ENCODE assay signal across 11 cellular contexts in genomic region chr15:78907577-78907976, GRCh38. TPM values are rescaled to one million over a fixed set of nuclear protein-coding genes. Genes with fewer than 3 reads are reported as not detected.
DNase-seq lines count a peak whose midpoint lies in the region; ATAC-seq, FAIRE-seq and TF ChIP-seq lines count a peak whose summit lies in the region.
"Had no signal": no experiment of that assay in that cellular context is flagged by ENCODE, and none has a peak within 500 bp of the region (broad histone marks: within the 10 kb centered on the region; RNA-seq: fewer than 3 reads in every experiment).

No MANE protein-coding gene starts in this region.

- H3K9me3 Mint-ChIP-seq in activated naive CD8-positive, alpha-beta T cell (ENCODE audit: low read depth): no peaks in the 10 kb centered on the region
- H3K9me3 Mint-ChIP-seq in activated naive CD8-positive, alpha-beta T cell treated with anti-CD3 and anti-CD28 coated beads, Interleukin-2, amount 50 U/mL, for 24 hours: no peaks in the 10 kb centered on the region
- no peaks in the 10 kb centered on the region for H3K9me3 Mint-ChIP-seq in endodermal cell
- H3K9me3 Mint-ChIP-seq in stimulated activated memory B cell treated with anti-CD40 and anti-IgM and Interleukin-4, amounts not matched to agents 10 μg/mL and 1 μg/mL and 100 μg/mL, for 72 hours: no peaks in the 10 kb centered on the region
- H3K9me3 Mint-ChIP-seq: activated naive CD8-positive, alpha-beta T cell treated with anti-CD3 and anti-CD28 coated beads, Interleukin-2, amount 10 ng/mL, durations not matched to agents 7 days and 5 days had no signal

- no peaks in the 10 kb centered on the region for H3K27me3 ChIP-seq in NT2/D1 (ENCODE audit: insufficient read depth, insufficient read length)
- H3K27me3 ChIP-seq in endodermal cell (ENCODE audit: control insufficient read depth, insufficient read depth, low read length, poor library complexity, severe bottlenecking): no peaks in the 10 kb centered on the region
- no peaks in the 10 kb centered on the region for H3K27me3 ChIP-seq in small intestine (ENCODE audit: control insufficient read depth in 2 of 2, insufficient read depth in 2 of 2, low read length in 2 of 2)
- H3K27me3 ChIP-seq: SJSA1 had no signal

- FAIRE-seq in small intestine (lab: Jason Lieb, UNC): no peak

- DNase-seq in activated naive CD8-positive, alpha-beta T cell treated with anti-CD3 and anti-CD28 coated beads, Interleukin-2, amount 50 U/mL, for 24 hours: no peak
- DNase-seq in NT2/D1 (ENCODE audit: low read depth, low spot score): peak; percentile 50
- peak; percentile 89 for DNase-seq in endodermal cell
- no peak for DNase-seq in islet precursor cell
- no peak for DNase-seq in small intestine
- no peak for DNase-seq in NCI-H774 (lab: John Stamatoyannopoulos, UW)
- DNase-seq: activated naive CD8-positive, alpha-beta T cell treated with anti-CD3 and anti-CD28 coated beads, Interleukin-2, amount 10 ng/mL, durations not matched to agents 7 days and 5 days had no signal

- no peak for ATAC-seq in activated naive CD8-positive, alpha-beta T cell treated with anti-CD3 and anti-CD28 coated beads, Interleukin-2, amount 50 U/mL, for 24 hours
- no peak for ATAC-seq in stimulated activated memory B cell treated with anti-CD40 and anti-IgM and Interleukin-4, amounts not matched to agents 10 μg/mL and 1 μg/mL and 100 μg/mL, for 72 hours

- H3K4me3 ChIP-seq in NT2/D1 (ENCODE audit: insufficient read length, low read depth) (no peak overlapping the region), endodermal cell (ENCODE audit: low read length) (no peak overlapping the region), small intestine (ENCODE audit: low read depth in 1 of 2, low read length in 2 of 2) (no peak overlapping the region)
- H3K4me3 ChIP-seq: SJSA1, skin epidermis had no signal

- H3K9ac ChIP-seq in NT2/D1 (ENCODE audit: insufficient read length, low read depth) (no peak overlapping the region), endodermal cell (ENCODE audit: extremely low read depth, low read length, poor library complexity, severe bottlenecking) (no peak overlapping the region)

- H3K27ac ChIP-seq in endodermal cell (ENCODE audit: low read depth, low read length) (no peak overlapping the region), small intestine (ENCODE audit: low read depth in 1 of 2, low read length in 1 of 2) (no peak overlapping the region)
- H3K27ac ChIP-seq: SJSA1 had no signal

- no peak overlapping the region for H3K4me3 Mint-ChIP-seq in activated naive CD8-positive, alpha-beta T cell
- H3K4me3 Mint-ChIP-seq in activated naive CD8-positive, alpha-beta T cell treated with anti-CD3 and anti-CD28 coated beads, Interleukin-2, amount 50 U/mL, for 24 hours: no peak overlapping the region
- H3K4me3 Mint-ChIP-seq in endodermal cell: no peak overlapping the region
- H3K4me3 Mint-ChIP-seq in stimulated activated memory B cell treated with anti-CD40 and anti-IgM and Interleukin-4, amounts not matched to agents 10 μg/mL and 1 μg/mL and 100 μg/mL, for 72 hours: no peak overlapping the region
- H3K4me3 Mint-ChIP-seq: activated naive CD8-positive, alpha-beta T cell treated with anti-CD3 and anti-CD28 coated beads, Interleukin-2, amount 10 ng/mL, durations not matched to agents 7 days and 5 days had no signal

- no peaks in the 10 kb centered on the region for H3K27me3 Mint-ChIP-seq in activated naive CD8-positive, alpha-beta T cell
- H3K27me3 Mint-ChIP-seq in activated naive CD8-positive, alpha-beta T cell treated with anti-CD3 and anti-CD28 coated beads, Interleukin-2, amount 50 U/mL, for 24 hours: no peaks in the 10 kb centered on the region
- no peaks in the 10 kb centered on the region for H3K27me3 Mint-ChIP-seq in endodermal cell (ENCODE audit: insufficient read depth)
- H3K27me3 Mint-ChIP-seq in stimulated activated memory B cell treated with anti-CD40 and anti-IgM and Interleukin-4, amounts not matched to agents 10 μg/mL and 1 μg/mL and 100 μg/mL, for 72 hours: no peaks in the 10 kb centered on the region
- H3K27me3 Mint-ChIP-seq: activated naive CD8-positive, alpha-beta T cell treated with anti-CD3 and anti-CD28 coated beads, Interleukin-2, amount 10 ng/mL, durations not matched to agents 7 days and 5 days had no signal

- H3K4me1 Mint-ChIP-seq in activated naive CD8-positive, alpha-beta T cell (ENCODE audit: low read depth): peaks cover 14% of the 10 kb centered on the region
- H3K4me1 Mint-ChIP-seq in activated naive CD8-positive, alpha-beta T cell treated with anti-CD3 and anti-CD28 coated beads, Interleukin-2, amount 50 U/mL, for 24 hours: peaks cover 4% of the 10 kb centered on the region
- H3K4me1 Mint-ChIP-seq in endodermal cell: peaks cover 11% of the 10 kb centered on the region
- peaks cover 42% of the 10 kb centered on the region for H3K4me1 Mint-ChIP-seq in stimulated activated memory B cell treated with anti-CD40 and anti-IgM and Interleukin-4, amounts not matched to agents 10 μg/mL and 1 μg/mL and 100 μg/mL, for 72 hours

- H3K36me3 ChIP-seq in NT2/D1 (ENCODE audit: insufficient read depth, insufficient read length, low read length) (peaks cover 63% of the 10 kb centered on the region), endodermal cell (ENCODE audit: control insufficient read depth, insufficient read depth, low read length) (peaks cover 89% of the 10 kb centered on the region), small intestine (ENCODE audit: control insufficient read depth in 2 of 2, insufficient read depth in 2 of 2, low read length in 2 of 2) (peaks cover 3 to 9% of the 10 kb centered on the region in 2 donors)

- H3K9me3 ChIP-seq in NT2/D1 (ENCODE audit: insufficient read depth, low read length) (no peaks in the 10 kb centered on the region), endodermal cell (ENCODE audit: control insufficient read depth, low read length) (no peaks in the 10 kb centered on the region), small intestine (ENCODE audit: control insufficient read depth, low read depth) (no peaks in the 10 kb centered on the region)
- H3K9me3 ChIP-seq: SJSA1 had no signal

- H3K27ac Mint-ChIP-seq in activated naive CD8-positive, alpha-beta T cell: peak overlapping the region; percentile 74
- H3K27ac Mint-ChIP-seq in activated naive CD8-positive, alpha-beta T cell treated with anti-CD3 and anti-CD28 coated beads, Interleukin-2, amount 50 U/mL, for 24 hours: no peak overlapping the region
- peak overlapping the region; percentile 4 for H3K27ac Mint-ChIP-seq in endodermal cell
- H3K27ac Mint-ChIP-seq in stimulated activated memory B cell treated with anti-CD40 and anti-IgM and Interleukin-4, amounts not matched to agents 10 μg/mL and 1 μg/mL and 100 μg/mL, for 72 hours: peak overlapping the region; percentile 82
- H3K27ac Mint-ChIP-seq: activated naive CD8-positive, alpha-beta T cell treated with anti-CD3 and anti-CD28 coated beads, Interleukin-2, amount 10 ng/mL, durations not matched to agents 7 days and 5 days had no signal

- H3K4me1 ChIP-seq in NT2/D1 (ENCODE audit: insufficient read depth, insufficient read length) (peaks cover 8% of the 10 kb centered on the region), endodermal cell (ENCODE audit: control insufficient read depth, insufficient read depth, low read length) (no peaks in the 10 kb centered on the region), small intestine (ENCODE audit: control insufficient read depth in 2 of 2, insufficient read depth in 1 of 2, low read depth in 1 of 2, low read length in 1 of 2) (no peaks in the 10 kb centered on the region)
- H3K4me1 ChIP-seq: SJSA1 had no signal

- WGBS in endodermal cell (ENCODE audit: insufficient coverage in 1 of 2, insufficient read length in 1 of 2), 2 experiments: no CpG with 5 or more reads among the region's 3 CpGs
- WGBS in small intestine, 3 donors: 39 to 64% (median 46%) methylated on average over 3 of the region's 3 CpGs

- peaks cover 10% of the 10 kb centered on the region for H3K36me3 Mint-ChIP-seq in activated naive CD8-positive, alpha-beta T cell
- peaks cover 52% of the 10 kb centered on the region for H3K36me3 Mint-ChIP-seq in activated naive CD8-positive, alpha-beta T cell treated with anti-CD3 and anti-CD28 coated beads, Interleukin-2, amount 50 U/mL, for 24 hours (ENCODE audit: low read depth)
- H3K36me3 Mint-ChIP-seq in endodermal cell (ENCODE audit: low read depth): peaks cover 78% of the 10 kb centered on the region
- H3K36me3 Mint-ChIP-seq in stimulated activated memory B cell treated with anti-CD40 and anti-IgM and Interleukin-4, amounts not matched to agents 10 μg/mL and 1 μg/mL and 100 μg/mL, for 72 hours: peaks cover 59% of the 10 kb centered on the region

- peak; percentile 66 for TF ChIP-seq CTCF in endodermal cell (conservative IDR thresholded peaks at IDR 0.05)

RNA-seq across cellular contexts. Expression of gene MORF4L1, which starts 34.9 kb away (rescaled TPM):
- 100 to 1,000 TPM; 457 to 505 TPM for total RNA-seq in endodermal cell
- 438 TPM for polyA plus RNA-seq in endodermal cell (2013, experiment 1 of 2)
- 420 TPM for polyA plus RNA-seq in endodermal cell (2013, experiment 2 of 2)
- 100 to 1,000 TPM; 157 to 235 (median 213) TPM for polyA plus RNA-seq in small intestine

RNA-seq across cellular contexts. Expression of gene CTSH, which starts 37.3 kb away (rescaled TPM):
- 100 to 1,000 TPM in 1 of 2 donors, 10 to 100 TPM in 1; 61.9 to 101 TPM for total RNA-seq in endodermal cell
- polyA plus RNA-seq in endodermal cell (2013, experiment 1 of 2): 24.6 TPM
- polyA plus RNA-seq in endodermal cell (2013, experiment 2 of 2): 21.8 TPM
- polyA plus RNA-seq in small intestine: 100 to 1,000 TPM; 116 to 208 (median 126) TPM

Comparison
In these comparisons a context has a peak if more than half of its experiments do, and no peak if none do; other contexts are left out.
1. DNase-seq: peak in NT2/D1 (single experiment) and endodermal cell (single experiment); none in activated naive CD8-positive, alpha-beta T cell treated with anti-CD3 and anti-CD28 coated beads, Interleukin-2, amount 50 U/mL, for 24 hours (single experiment), islet precursor cell (single experiment), small intestine (single experiment) and NCI-H774 (single experiment).